ENCODE assay signal across 24 cellular contexts in the genomic region with DNA sequence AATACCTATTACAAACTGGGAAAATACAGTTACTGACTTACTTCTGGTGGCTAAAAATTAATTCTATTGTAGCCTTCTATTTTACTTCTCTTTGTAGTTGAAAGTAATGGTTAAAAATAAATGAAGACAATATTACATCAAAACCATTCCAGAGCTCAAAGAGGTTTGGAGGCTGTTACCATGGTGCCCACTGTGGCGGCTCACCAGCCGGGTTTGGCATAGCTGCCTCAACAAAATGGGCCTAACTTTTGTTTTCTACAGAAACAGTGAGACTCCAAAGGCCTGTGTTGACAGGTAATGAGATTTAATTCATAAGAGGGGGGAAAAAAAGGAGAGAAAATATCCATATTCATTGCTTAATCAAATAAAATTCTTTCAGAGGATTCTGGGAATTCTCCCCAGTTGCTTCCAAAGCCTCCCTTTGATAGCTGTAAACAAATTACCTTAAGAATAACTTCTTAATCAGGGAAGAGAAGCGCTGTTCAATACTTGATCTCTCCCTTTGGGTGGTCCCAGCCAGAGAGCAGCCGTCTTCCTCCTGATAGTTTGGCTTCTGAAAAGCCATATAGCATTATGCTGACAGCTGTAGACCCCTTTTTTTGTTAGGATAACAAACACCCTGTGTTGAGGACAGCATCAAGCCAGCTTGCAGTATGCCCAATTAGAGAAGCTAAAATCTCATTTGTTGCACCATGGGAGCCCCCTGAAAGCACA.
"Had no signal": no experiment of that assay in that cellular context is flagged by ENCODE, and none has a peak within 500 bp of the region (broad histone marks: within the 10 kb centered on the region; RNA-seq: fewer than 3 reads in every experiment).

No MANE protein-coding gene starts in this region.

- H3K9ac ChIP-seq: SK-N-SH had no signal

- H3K36me3 Mint-ChIP-seq: activated naive CD4-positive, alpha-beta T cell treated with anti-CD3 and anti-CD28 coated beads, Interleukin-2, amount 10 ng/mL, durations not matched to agents 7 days and 5 days; activated naive CD8-positive, alpha-beta T cell treated with anti-CD3 and anti-CD28 coated beads for 36 hours had no signal

- ATAC-seq: activated CD4-positive, alpha-beta T cell treated with anti-CD3 and anti-CD28 coated beads for 36 hours; activated CD8-positive, alpha-beta T cell treated with anti-CD3 and anti-CD28 coated beads for 36 hours; activated T-cell treated with anti-CD3 and anti-CD28 coated beads, Interleukin-2, amount 50 U/mL, for 72 hours had no signal

- DNase-seq: activated CD4-positive, alpha-beta T cell treated with anti-CD3 and anti-CD28 coated beads for 36 hours; activated CD8-positive, alpha-beta memory T cell treated with anti-CD3 and anti-CD28 coated beads, Interleukin-2, amount 50 U/mL, for 4 hours; activated CD8-positive, alpha-beta T cell treated with anti-CD3 and anti-CD28 coated beads for 36 hours; activated gamma-delta T cell treated with Interleukin-2 at 50 U/mL for 16 hours; activated naive CD4-positive, alpha-beta T cell treated with anti-CD3 and anti-CD28 coated beads, Interleukin-2, amount 10 ng/mL, durations not matched to agents 7 days and 5 days; activated naive CD8-positive, alpha-beta T cell treated with anti-CD3 and anti-CD28 coated beads for 36 hours; activated T-cell treated with anti-CD3 and anti-CD28 coated beads, Interleukin-2, amount 50 U/mL, for 72 hours; Karpas-422; MM.1S; NCI-H1105; NCI-H1436 treated with DMSO at 0.1 percent for 48 hours; NCI-H187; NCI-H2081 treated with DMSO at 0.1 percent for 48 hours; NCI-H2171; NCI-H2227 treated with DMSO at 0.1 percent for 48 hours; NCI-H526; Peyer's patch; Right ventricle myocardium superior; SJCRH30; SK-N-SH; T-helper 1 cell had no signal

- H3K4me3 ChIP-seq: Peyer's patch, SJCRH30 had no signal

- H3K9me3 Mint-ChIP-seq: activated CD8-positive, alpha-beta T cell treated with anti-CD3 and anti-CD28 coated beads for 36 hours; activated naive CD4-positive, alpha-beta T cell treated with anti-CD3 and anti-CD28 coated beads, Interleukin-2, amount 10 ng/mL, durations not matched to agents 7 days and 5 days; activated T-cell treated with anti-CD3 and anti-CD28 coated beads, Interleukin-2, amount 50 U/mL, for 72 hours; activated T-helper 2 cell treated with anti-CD3 and anti-CD28 coated beads, Interferon-gamma antibody, Interleukin-2, Interleukin-4, amounts not matched to agents 10 μg/mL and 5 μg/mL and 100 μg/mL, durations not matched to agents 14 hours and 24 hours and 36 hours had no signal

- H3K4me3 Mint-ChIP-seq: activated CD4-positive, alpha-beta T cell treated with anti-CD3 and anti-CD28 coated beads for 36 hours; activated CD8-positive, alpha-beta T cell treated with anti-CD3 and anti-CD28 coated beads for 36 hours; activated naive CD4-positive, alpha-beta T cell treated with anti-CD3 and anti-CD28 coated beads, Interleukin-2, amount 10 ng/mL, durations not matched to agents 7 days and 5 days; activated naive CD8-positive, alpha-beta T cell treated with anti-CD3 and anti-CD28 coated beads for 36 hours; activated T-cell treated with anti-CD3 and anti-CD28 coated beads, Interleukin-2, amount 50 U/mL, for 72 hours had no signal

- H3K9me3 ChIP-seq: Peyer's patch, SJCRH30, SK-N-SH had no signal

- H3K4me1 ChIP-seq: Peyer's patch, SJCRH30 had no signal

- H3K27ac ChIP-seq: Peyer's patch, RWPE1, SJCRH30, VCaP had no signal

- H3K4me2 ChIP-seq: SK-N-SH had no signal

- H3K27me3 ChIP-seq: Peyer's patch, SJCRH30 had no signal

- H3K36me3 ChIP-seq: Peyer's patch, SJCRH30 had no signal

- H3K4me1 Mint-ChIP-seq: activated CD4-positive, alpha-beta T cell treated with anti-CD3 and anti-CD28 coated beads for 36 hours; activated naive CD4-positive, alpha-beta T cell treated with anti-CD3 and anti-CD28 coated beads, Interleukin-2, amount 10 ng/mL, durations not matched to agents 7 days and 5 days; activated naive CD8-positive, alpha-beta T cell treated with anti-CD3 and anti-CD28 coated beads for 36 hours had no signal

- H3K27me3 Mint-ChIP-seq: activated CD4-positive, alpha-beta T cell treated with anti-CD3 and anti-CD28 coated beads for 36 hours; activated naive CD4-positive, alpha-beta T cell treated with anti-CD3 and anti-CD28 coated beads, Interleukin-2, amount 10 ng/mL, durations not matched to agents 7 days and 5 days; activated naive CD8-positive, alpha-beta T cell treated with anti-CD3 and anti-CD28 coated beads for 36 hours had no signal

- H3K27ac Mint-ChIP-seq: activated CD4-positive, alpha-beta T cell treated with anti-CD3 and anti-CD28 coated beads for 36 hours; activated CD8-positive, alpha-beta T cell treated with anti-CD3 and anti-CD28 coated beads for 36 hours; activated naive CD4-positive, alpha-beta T cell treated with anti-CD3 and anti-CD28 coated beads, Interleukin-2, amount 10 ng/mL, durations not matched to agents 7 days and 5 days; activated naive CD8-positive, alpha-beta T cell treated with anti-CD3 and anti-CD28 coated beads for 36 hours; activated T-cell treated with anti-CD3 and anti-CD28 coated beads, Interleukin-2, amount 50 U/mL, for 72 hours; activated T-helper 2 cell treated with anti-CD3 and anti-CD28 coated beads, Interferon-gamma antibody, Interleukin-2, Interleukin-4, amounts not matched to agents 10 μg/mL and 5 μg/mL and 100 μg/mL, durations not matched to agents 14 hours and 24 hours and 36 hours had no signal
